19 cellular contexts compared by ENCODE assay signal in the genomic region with DNA sequence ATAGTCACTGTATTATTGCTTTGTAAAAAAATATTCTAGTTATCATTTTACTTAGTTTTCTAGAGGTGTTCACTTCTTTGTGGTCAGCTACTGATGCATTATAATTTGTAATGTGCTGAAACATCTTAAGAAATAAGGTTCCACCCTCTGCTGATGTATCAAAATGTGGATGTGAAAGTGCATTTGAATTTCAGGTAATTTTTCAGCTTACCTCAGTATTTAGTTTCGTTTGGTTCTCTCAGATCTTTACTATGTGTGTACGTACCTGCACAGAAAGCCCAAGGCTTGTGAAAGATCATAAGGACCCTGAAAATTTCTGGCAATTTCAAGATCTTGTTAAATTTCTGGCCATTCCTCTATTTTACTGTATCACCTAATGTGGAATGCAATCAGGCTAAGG.
"Had no signal": no experiment of that assay in that cellular context is flagged by ENCODE, and none has a peak within 500 bp of the region (broad histone marks: within the 10 kb centered on the region; RNA-seq: fewer than 3 reads in every experiment).

No MANE protein-coding gene starts in this region.

- ATAC-seq: foreskin keratinocyte; left cardiac atrium; lower lobe of right lung; natural killer cell; sciatic nerve; stimulated activated naive B cell treated with anti-CD40 and anti-IgM and Interleukin-4, amounts not matched to agents 10 μg/mL and 1 μg/mL and 100 μg/mL, for 72 hours; stimulated activated naive CD8-positive, alpha-beta T cell treated with anti-CD3 and anti-CD28 coated beads, Interleukin-15, amount 100 ng/mL, for 72 hours had no signal

- DNase-seq: dermis blood vessel endothelial cell; endodermal cell; erythroblast; foreskin keratinocyte; head of caudate nucleus; kidney; left cardiac atrium; left ventricle myocardium inferior; lower lobe of right lung; natural killer cell; posterior cingulate gyrus; spleen; stimulated activated CD4-positive, alpha-beta T cell treated with anti-CD3 and anti-CD28 coated beads, Interleukin-15, amount 100 ng/mL, for 24 hours; stimulated activated CD4-positive, alpha-beta T cell treated with anti-CD3 and anti-CD28 coated beads, Interleukin-1b, Interleukin-23, amount 100 ng/mL, for 48 hours; stimulated activated CD4-positive, alpha-beta T cell treated with anti-CD3 and anti-CD28 coated beads, Interleukin-4, amount 100 ng/mL, for 24 hours; stimulated activated naive B cell treated with anti-CD40 and anti-IgM and Interleukin-4, amounts not matched to agents 10 μg/mL and 1 μg/mL and 100 μg/mL, for 72 hours; stimulated activated naive CD8-positive, alpha-beta T cell treated with anti-CD3 and anti-CD28 coated beads, Interleukin-15, amount 100 ng/mL, for 72 hours; testis had no signal
